Comparison of ENCODE assay signal across 23 cellular contexts in genomic region chr2:199055336-199055735, GRCh38.
"Had no signal": no experiment of that assay in that cellular context is flagged by ENCODE, and none has a peak within 500 bp of the region (broad histone marks: within the 10 kb centered on the region; RNA-seq: fewer than 3 reads in every experiment).

No MANE protein-coding gene starts in this region.

- H3K36me3 ChIP-seq: cardiac muscle cell, heart right ventricle, right atrium auricular region, thoracic aorta, vagina had no signal

- H3K27ac ChIP-seq: body of pancreas, cardiac muscle cell, heart right ventricle, psoas muscle, right atrium auricular region, thoracic aorta, vagina had no signal

- H3K27me3 ChIP-seq: body of pancreas, cardiac muscle cell, heart right ventricle, right atrium auricular region, vagina had no signal

- H3K4me1 ChIP-seq: body of pancreas, heart right ventricle, psoas muscle, right atrium auricular region, vagina had no signal

- ATAC-seq: activated naive CD8-positive, alpha-beta T cell treated with anti-CD3 and anti-CD28 coated beads, Interleukin-2, amount 50 U/mL, for 24 hours; body of pancreas; heart right ventricle; left cardiac atrium; natural killer cell; psoas muscle had no signal

- H3K9me3 ChIP-seq: body of pancreas, psoas muscle, thoracic aorta, vagina had no signal

- H3K4me3 ChIP-seq: body of pancreas, cardiac muscle cell, heart right ventricle, psoas muscle, right atrium auricular region, thoracic aorta, vagina had no signal

- DNase-seq: activated CD4-positive, alpha-beta memory T cell treated with anti-CD3 and anti-CD28 coated beads, Interleukin-2, amount 10 ng/mL, durations not matched to agents 7 days and 5 days; activated CD4-positive, alpha-beta T cell treated with anti-CD3 and anti-CD28 coated beads for 48 hours; activated gamma-delta T cell; activated naive CD4-positive, alpha-beta T cell treated with anti-CD3 and anti-CD28 coated beads, Interleukin-2, amount 50 U/mL, for 16 hours; activated naive CD8-positive, alpha-beta T cell treated with anti-CD3 and anti-CD28 coated beads, Interleukin-2, amount 50 U/mL, for 24 hours; anterior cingulate cortex; body of pancreas; dermis blood vessel endothelial cell; effector CD8-positive, alpha-beta T cell; erythroblast; heart right ventricle; islet precursor cell; left cardiac atrium; midbrain; natural killer cell; psoas muscle; stimulated activated CD4-positive, alpha-beta T cell treated with anti-CD3 and anti-CD28 coated beads, Interleukin-4, amount 100 ng/mL, for 24 hours; stimulated activated naive CD4-positive, alpha-beta T cell treated with Interleukin-2 at 50 U/mL for 16 hours; T1000 had no signal
